ENCODE assay signal across 9 cellular contexts in the genomic region with DNA sequence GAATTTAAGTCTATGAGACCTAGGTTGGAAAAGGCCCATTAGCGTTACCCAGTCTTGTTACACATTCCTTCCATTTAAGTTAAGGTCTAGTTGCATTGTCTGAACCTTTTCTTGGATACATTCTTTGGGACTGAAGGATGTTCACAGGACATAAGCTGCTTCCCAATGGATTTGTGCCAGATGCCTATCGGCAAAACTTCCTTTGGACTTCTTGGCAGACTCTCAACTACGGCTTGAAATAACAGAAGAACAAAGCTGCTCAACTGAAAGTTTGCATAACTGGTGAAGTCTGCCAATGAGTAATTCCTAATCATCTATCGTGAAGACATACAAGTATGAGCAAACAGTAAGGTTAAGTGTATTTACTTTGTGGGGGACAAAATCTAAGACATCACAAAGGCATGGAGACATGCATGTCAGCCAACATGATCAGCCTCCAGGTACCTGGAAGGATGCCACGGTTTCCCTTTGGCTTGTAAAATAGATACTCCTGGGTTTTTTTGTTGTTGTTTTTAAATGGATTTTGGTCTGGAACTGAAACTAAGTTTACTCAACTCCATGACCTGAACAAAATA. TPM values are rescaled to one million over a fixed set of nuclear protein-coding genes. Genes with fewer than 3 reads are reported as not detected.
A peak's percentile ranks its signal among the peaks of the same experiment; 100 is the strongest.
DNase-seq lines count a peak whose midpoint lies in the region; ATAC-seq and TF ChIP-seq lines count a peak whose summit lies in the region.
"Had no signal": no experiment of that assay in that cellular context is flagged by ENCODE, and none has a peak within 500 bp of the region (broad histone marks: within the 10 kb centered on the region; RNA-seq: fewer than 3 reads in every experiment).

No MANE protein-coding gene starts in this region.

- ATAC-seq in T-cell (replicated peaks in 1 of 4) (no peak), HG03460 (IDR thresholded peaks at IDR 0.05; ENCODE audit: unreplicated experiment) (no peak)
- no peak for ATAC-seq in activated T-helper 17 cell treated with anti-CD3 and anti-CD28 coated beads, Interleukin-2, amount 50 U/mL, for 72 hours (replicated peaks)

- peaks cover 3% of the 10 kb centered on the region for H3K36me3 Mint-ChIP-seq in T-cell
- H3K36me3 Mint-ChIP-seq in activated T-helper 17 cell treated with anti-CD3 and anti-CD28 coated beads, Interleukin-2, amount 50 U/mL, for 72 hours (ENCODE audit: low read depth): no peaks in the 10 kb centered on the region

- H3K4me3 Mint-ChIP-seq in T-cell: no peak overlapping the region
- no peak overlapping the region for H3K4me3 Mint-ChIP-seq in activated T-helper 17 cell treated with anti-CD3 and anti-CD28 coated beads, Interleukin-2, amount 50 U/mL, for 72 hours

- H3K27me3 ChIP-seq in breast epithelium: peaks cover 0 to 7% of the 10 kb centered on the region in 2 donors

- TF ChIP-seq POLR2A in breast epithelium (IDR thresholded peaks at IDR 0.05): no peak

- H3K9me3 ChIP-seq in breast epithelium: no peaks in the 10 kb centered on the region

- H3K9me3 Mint-ChIP-seq in T-cell: no peaks in the 10 kb centered on the region
- H3K9me3 Mint-ChIP-seq in activated T-helper 17 cell treated with anti-CD3 and anti-CD28 coated beads, Interleukin-2, amount 50 U/mL, for 72 hours: no peaks in the 10 kb centered on the region

- H3K27ac Mint-ChIP-seq in T-cell: no peak overlapping the region
- no peak overlapping the region for H3K27ac Mint-ChIP-seq in activated T-helper 17 cell treated with anti-CD3 and anti-CD28 coated beads, Interleukin-2, amount 50 U/mL, for 72 hours

- H3K4me3 ChIP-seq in AG10803 (ENCODE audit: low read length) (no peak overlapping the region), LNCaP clone FGC (ENCODE audit: low read depth, low read length) (no peak overlapping the region), breast epithelium (no peak overlapping the region)

- H3K27me3 Mint-ChIP-seq in T-cell: peaks cover 2 to 10% of the 10 kb centered on the region in 2 donors
- peaks cover 29% of the 10 kb centered on the region for H3K27me3 Mint-ChIP-seq in activated T-helper 17 cell treated with anti-CD3 and anti-CD28 coated beads, Interleukin-2, amount 50 U/mL, for 72 hours

- peak; percentile 94 for DNase-seq in AG10803 (ENCODE audit: low read depth)
- peak; percentile 100 for DNase-seq in LNCaP clone FGC (ENCODE audit: low read depth)
- peak; percentile 63 to 68 for DNase-seq in breast epithelium (ENCODE audit: low spot score in 2 of 2)
- DNase-seq in lung microvascular endothelial cell (ENCODE audit: low read depth in 2 of 2): peak; percentile 40 to 98
- no peak for DNase-seq in T-cell
- no peak for DNase-seq in NCI-H2107 treated with DMSO at 0.1 percent for 48 hours (lab: John Stamatoyannopoulos, UW; ENCODE audit: unreplicated experiment)
- DNase-seq: effector memory CD4-positive, alpha-beta T cell had no signal

- POLR2A ChIA-PET in T-cell (lab: Charles Lee): no interaction called here

- peaks cover 0 to 5% of the 10 kb centered on the region in 2 donors for H3K4me1 ChIP-seq in breast epithelium

- intact Hi-C loops in breast epithelium (cut with DNase I; ENCODE audit: low total_unique reads): no loop called here

- peak overlapping the region; percentile 46 to 65 for H3K27ac ChIP-seq in breast epithelium

- TF ChIP-seq CTCF in AG10803 (conservative IDR thresholded peaks at IDR 0.05; ENCODE audit: low read length) (no peak), LNCaP clone FGC (IDR thresholded peaks at IDR 0.05; ENCODE audit: control insufficient read depth, extremely low read depth, insufficient read depth) (no peak), breast epithelium (IDR thresholded peaks at IDR 0.05) (no peak)

- H3K4me1 Mint-ChIP-seq in T-cell: no peaks in the 10 kb centered on the region
- H3K4me1 Mint-ChIP-seq in activated T-helper 17 cell treated with anti-CD3 and anti-CD28 coated beads, Interleukin-2, amount 50 U/mL, for 72 hours: no peaks in the 10 kb centered on the region

- CTCF ChIA-PET in T-cell (lab: Charles Lee): no interaction called here

- H3K36me3 ChIP-seq in breast epithelium: no peaks in the 10 kb centered on the region

RNA-seq across cellular contexts. Expression of a gene that starts 35.4 kb away (rescaled TPM):
- total RNA-seq in breast epithelium (10 to 100 TPM; 40.3 to 48.4 (median 45.0) TPM), lung microvascular endothelial cell (46.6 and 58.5 TPM in 2 replicates), T-cell (10 to 100 TPM; 29.0 to 39.6 (median 37.9) TPM)
- 10 to 100 TPM; 60.2 to 84.3 TPM for total RNA-seq in activated T-helper 17 cell treated with anti-CD3 and anti-CD28 coated beads, Interleukin-2, amount 50 U/mL, for 72 hours

Comparison
In these comparisons a context has a peak if more than half of its experiments do, and no peak if none do; other contexts are left out.
1. DNase-seq: peak in AG10803 (single experiment), LNCaP clone FGC (single experiment), breast epithelium (2 of 2) and lung microvascular endothelial cell (2 of 2); none in T-cell (0 of 34) and NCI-H2107 treated with DMSO at 0.1 percent for 48 hours (single experiment).